In the genomic region with DNA sequence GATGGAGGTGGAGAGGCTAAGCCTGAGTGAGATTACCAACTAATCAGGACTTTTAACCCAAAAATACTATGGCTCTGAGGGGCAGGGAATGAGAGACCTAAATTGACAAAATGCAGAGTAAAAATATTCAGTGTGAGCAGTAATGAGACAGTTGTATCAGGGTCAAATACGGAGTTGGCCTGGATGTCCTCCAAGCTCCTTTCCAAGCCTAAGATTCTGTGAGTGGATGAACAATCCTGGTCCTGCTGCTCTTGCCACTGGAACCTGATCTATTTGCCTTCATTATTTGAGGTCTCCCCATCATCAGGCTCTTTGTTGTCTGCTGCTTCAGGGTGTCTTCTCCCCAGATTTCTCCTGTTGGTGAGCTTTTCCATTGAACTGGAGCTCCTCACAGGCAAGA, we compare ENCODE assay signal across 12 cellular contexts. TPM values are rescaled to one million over a fixed set of nuclear protein-coding genes. Genes with fewer than 3 reads are reported as not detected.
DNase-seq lines count a peak whose midpoint lies in the region; ATAC-seq and TF ChIP-seq lines count a peak whose summit lies in the region.
"Had no signal": no experiment of that assay in that cellular context is flagged by ENCODE, and none has a peak within 500 bp of the region (broad histone marks: within the 10 kb centered on the region; RNA-seq: fewer than 3 reads in every experiment).

No MANE protein-coding gene starts in this region.

- no peak for TF ChIP-seq CTCF in activated CD8-positive, alpha-beta T cell treated with anti-CD3 and anti-CD28 coated beads for 36 hours (IDR thresholded peaks at IDR 0.05)
- no peak for TF ChIP-seq CTCF in PC-9 (conservative IDR thresholded peaks at IDR 0.05)
- TF ChIP-seq CTCF in fibroblast of lung (conservative IDR thresholded peaks at IDR 0.05 in 1 of 2, IDR thresholded peaks at IDR 0.05 in 1 of 2; ENCODE audit: low read depth in 1 of 2, low read length in 2 of 2) = no peak
- no peak for TF ChIP-seq CTCF in spleen (IDR thresholded peaks at IDR 0.05 in 8 of 11, conservative IDR thresholded peaks at IDR 0.05 in 3 of 11)

- 60 to 76% (median 63%) methylated on average over 1 of the region's 1 CpG for WGBS in spleen, 5 donors

- H3K9me3 ChIP-seq in PC-9 (ENCODE audit: insufficient read depth, low read depth) = no peaks in the 10 kb centered on the region
- H3K9me3 ChIP-seq in fibroblast of lung (ENCODE audit: control insufficient read depth, insufficient read depth, low read depth, low read length) = no peaks in the 10 kb centered on the region
- H3K9me3 ChIP-seq in spleen = no peaks in the 10 kb centered on the region

- H3K4me1 Mint-ChIP-seq in activated CD8-positive, alpha-beta T cell treated with anti-CD3 and anti-CD28 coated beads for 36 hours (ENCODE audit: low read depth) = peaks cover 36% of the 10 kb centered on the region
- H3K4me1 Mint-ChIP-seq in activated CD8-positive, alpha-beta T cell treated with anti-CD3 and anti-CD28 coated beads, Interleukin-2, amount 10 ng/mL, durations not matched to agents 7 days and 5 days (ENCODE audit: low read depth) = peaks cover 40% of the 10 kb centered on the region

- H3K27ac ChIP-seq in PC-9 = peak overlapping the region; percentile 90
- H3K27ac ChIP-seq in fibroblast of lung (ENCODE audit: insufficient read depth, low read length) = peak overlapping the region; percentile 98
- H3K27ac ChIP-seq in spleen = peak overlapping the region in 5 of 8 donors; percentile 80 to 88 (median 83)

- H3K9me3 Mint-ChIP-seq in activated CD8-positive, alpha-beta T cell treated with anti-CD3 and anti-CD28 coated beads for 36 hours = no peaks in the 10 kb centered on the region
- H3K9me3 Mint-ChIP-seq in activated CD8-positive, alpha-beta T cell treated with anti-CD3 and anti-CD28 coated beads, Interleukin-2, amount 10 ng/mL, durations not matched to agents 7 days and 5 days (ENCODE audit: insufficient read depth) = no peaks in the 10 kb centered on the region
- H3K9me3 Mint-ChIP-seq: immature natural killer cell had no signal

- peaks cover 46% of the 10 kb centered on the region for H3K4me1 ChIP-seq in PC-9 (replicated peaks; ENCODE audit: insufficient read depth)
- H3K4me1 ChIP-seq in fibroblast of lung (ENCODE audit: control insufficient read depth, extremely low read depth, insufficient read depth, low read length) = peaks cover 13% of the 10 kb centered on the region
- H3K4me1 ChIP-seq in spleen = peaks cover 9 to 57% (median 34%) of the 10 kb centered on the region in 6 donors

- H3K4me3 Mint-ChIP-seq in activated CD8-positive, alpha-beta T cell treated with anti-CD3 and anti-CD28 coated beads for 36 hours = no peak overlapping the region
- no peak overlapping the region for H3K4me3 Mint-ChIP-seq in activated CD8-positive, alpha-beta T cell treated with anti-CD3 and anti-CD28 coated beads, Interleukin-2, amount 10 ng/mL, durations not matched to agents 7 days and 5 days

- no peak for ATAC-seq in activated CD8-positive, alpha-beta T cell treated with anti-CD3 and anti-CD28 coated beads for 36 hours
- no peak for ATAC-seq in activated CD8-positive, alpha-beta T cell treated with anti-CD3 and anti-CD28 coated beads, Interleukin-2, amount 10 ng/mL, durations not matched to agents 7 days and 5 days

- H3K4me3 ChIP-seq in PC-9 = peak overlapping the region; percentile 53
- peak overlapping the region; percentile 62 to 68 (median 65) for H3K4me3 ChIP-seq in fibroblast of lung (replicated peaks in 1 of 4; ENCODE audit: control extremely low read depth in 1 of 4, insufficient read depth in 1 of 4, low read depth in 3 of 4, low read length in 4 of 4)
- H3K4me3 ChIP-seq in spleen = peak overlapping the region in 7 of 8 donors; percentile 12 to 62 (median 27)

- H3K36me3 Mint-ChIP-seq in activated CD8-positive, alpha-beta T cell treated with anti-CD3 and anti-CD28 coated beads for 36 hours (ENCODE audit: low read depth) = no peaks in the 10 kb centered on the region
- no peaks in the 10 kb centered on the region for H3K36me3 Mint-ChIP-seq in activated CD8-positive, alpha-beta T cell treated with anti-CD3 and anti-CD28 coated beads, Interleukin-2, amount 10 ng/mL, durations not matched to agents 7 days and 5 days (ENCODE audit: low read depth)
- H3K36me3 Mint-ChIP-seq: immature natural killer cell had no signal

- no peaks in the 10 kb centered on the region for H3K36me3 ChIP-seq in PC-9 (ENCODE audit: low read depth)
- no peaks in the 10 kb centered on the region for H3K36me3 ChIP-seq in fibroblast of lung (ENCODE audit: control insufficient read depth, insufficient read depth, low read length)
- peaks cover 0 to 3% (median 0%) of the 10 kb centered on the region in 6 donors for H3K36me3 ChIP-seq in spleen

- peak overlapping the region; percentile 82 for H3K4me2 ChIP-seq in PC-9
- peak overlapping the region; percentile 96 for H3K4me2 ChIP-seq in fibroblast of lung (ENCODE audit: extremely low read depth, insufficient read depth, low read length)

- no peak overlapping the region for H3K9ac ChIP-seq in fibroblast of lung (ENCODE audit: insufficient read depth, low read length)

- H3K27me3 ChIP-seq in PC-9 (ENCODE audit: insufficient read depth, low read depth) = no peaks in the 10 kb centered on the region
- no peaks in the 10 kb centered on the region for H3K27me3 ChIP-seq in fibroblast of lung (ENCODE audit: control insufficient read depth, insufficient read depth, low read length)
- no peaks in the 10 kb centered on the region for H3K27me3 ChIP-seq in spleen (replicated peaks in 1 of 7)

- no peak overlapping the region; the same call in 1 of the 2 replicates for H2AFZ ChIP-seq in PC-9
- no peak overlapping the region for H2AFZ ChIP-seq in fibroblast of lung (ENCODE audit: low read length)

- H3K27me3 Mint-ChIP-seq in activated CD8-positive, alpha-beta T cell treated with anti-CD3 and anti-CD28 coated beads for 36 hours = no peaks in the 10 kb centered on the region
- no peaks in the 10 kb centered on the region for H3K27me3 Mint-ChIP-seq in activated CD8-positive, alpha-beta T cell treated with anti-CD3 and anti-CD28 coated beads, Interleukin-2, amount 10 ng/mL, durations not matched to agents 7 days and 5 days (ENCODE audit: low read depth)

- BruUV-seq in PC-9 (replicated peaks; lab: Mats Ljungman, UMichigan) = no TSS peak

- CTCF ChIA-PET in activated CD8-positive, alpha-beta T cell treated with anti-CD3 and anti-CD28 coated beads for 36 hours (lab: Charles Lee) = interaction anchor here (1.1 to 2.2 kb wide), 4 partner anchors 8 to 74 kb away, joined by 3 to 7 read pairs (median 4); a partner anchor contains a TSS
- CTCF ChIA-PET in activated CD8-positive, alpha-beta T cell treated with anti-CD3 and anti-CD28 coated beads, Interleukin-2, amount 10 ng/mL, durations not matched to agents 7 days and 5 days (lab: Charles Lee) = interaction anchor here (0.6 to 3.0 kb wide), 12 partner anchors 20 to 187 kb away, joined by 3 to 15 read pairs (median 3); a partner anchor contains a TSS
- CTCF ChIA-PET in PC-9 (lab: Charles Lee) = no interaction called here

- TF ChIP-seq POLR2A in spleen (IDR thresholded peaks at IDR 0.05) = no peak

- no peak for DNase-seq in activated CD8-positive, alpha-beta T cell treated with anti-CD3 and anti-CD28 coated beads for 36 hours
- DNase-seq in activated CD8-positive, alpha-beta T cell treated with anti-CD3 and anti-CD28 coated beads, Interleukin-2, amount 10 ng/mL, durations not matched to agents 7 days and 5 days = no peak
- no peak for DNase-seq in PC-9
- DNase-seq in fibroblast of lung (ENCODE audit: low read depth in 2 of 2) = peak; percentile 5 to 29
- no peak for DNase-seq in spleen
- no peak for DNase-seq in iPS-NIHi7 (ENCODE audit: extremely low spot score)
- no peak for DNase-seq in HuH-7.5 (ENCODE audit: low spot score)
- no peak for DNase-seq in NCI-H2227 (lab: John Stamatoyannopoulos, UW; ENCODE audit: unreplicated experiment)
- DNase-seq: activated gamma-delta T cell treated with Interleukin-2 at 50 U/mL for 16 hours, immature natural killer cell, KBM-7, T1000 had no signal

- H3K27ac Mint-ChIP-seq in activated CD8-positive, alpha-beta T cell treated with anti-CD3 and anti-CD28 coated beads for 36 hours = peak overlapping the region; percentile 2
- no peak overlapping the region for H3K27ac Mint-ChIP-seq in activated CD8-positive, alpha-beta T cell treated with anti-CD3 and anti-CD28 coated beads, Interleukin-2, amount 10 ng/mL, durations not matched to agents 7 days and 5 days

- POLR2A ChIA-PET in activated CD8-positive, alpha-beta T cell treated with anti-CD3 and anti-CD28 coated beads for 36 hours (lab: Charles Lee) = interaction anchor here (1.7 kb wide), 1 partner anchor 48 kb away, joined by 6 read pairs; no protein-coding TSS in a partner anchor
- POLR2A ChIA-PET in activated CD8-positive, alpha-beta T cell treated with anti-CD3 and anti-CD28 coated beads, Interleukin-2, amount 10 ng/mL, durations not matched to agents 7 days and 5 days (lab: Charles Lee) = no interaction called here
- POLR2A ChIA-PET in PC-9 (lab: Charles Lee; ENCODE audit: unreplicated experiment) = no interaction called here

- no peaks in the 10 kb centered on the region for H3K79me2 ChIP-seq in PC-9 (ENCODE audit: low read depth)
- peaks cover 22% of the 10 kb centered on the region for H3K79me2 ChIP-seq in fibroblast of lung (ENCODE audit: control insufficient read depth, insufficient read depth, low read length)

- H4K20me1 ChIP-seq in PC-9 (ENCODE audit: insufficient read depth) (no peaks in the 10 kb centered on the region), fibroblast of lung (ENCODE audit: control insufficient read depth, extremely low read depth, insufficient read depth, low read length) (no peaks in the 10 kb centered on the region)

- peaks cover 27% of the 10 kb centered on the region for H3F3A ChIP-seq in PC-9 (ENCODE audit: insufficient read depth, low read depth)

- no peaks in the 10 kb centered on the region for H3K9me2 ChIP-seq in PC-9 (ENCODE audit: insufficient read depth)

- intact Hi-C loops in activated CD8-positive, alpha-beta T cell treated with anti-CD3 and anti-CD28 coated beads for 36 hours (cut with micrococcal nuclease) = no loop called here
- intact Hi-C loops in PC-9 (cut with micrococcal nuclease; ENCODE audit: unreplicated experiment) (loop anchor here (2.0 kb wide), 1 partner anchor 63 kb away; no protein-coding TSS in a partner anchor), spleen (cut with DNase I; ENCODE audit: low total_unique reads) (no loop called here)

RNA-seq across cellular contexts. Expression of a gene that starts 1.1 kb away (rescaled TPM):
- under 1 TPM; 0.13 to 0.14 TPM for total RNA-seq in activated CD8-positive, alpha-beta T cell treated with anti-CD3 and anti-CD28 coated beads for 36 hours
- under 1 TPM; 0.55 TPM for total RNA-seq in activated CD8-positive, alpha-beta T cell treated with anti-CD3 and anti-CD28 coated beads, Interleukin-2, amount 10 ng/mL, durations not matched to agents 7 days and 5 days
- total RNA-seq in PC-9 (2021) (0.55 and 1.4 TPM in 2 replicates), fibroblast of lung (4.9 and 6.9 TPM in 2 replicates), spleen (10 to 100 TPM; 12.0 to 29.3 (median 21.4) TPM)
- polyA plus RNA-seq in fibroblast of lung (15.7 and 16.9 TPM in 2 replicates), spleen (1 to 10 TPM; 2.0 to 3.0 (median 2.6) TPM)
- polyA plus RNA-seq in fibroblast of lung (2012) = 9.4 and 10.3 TPM in 2 replicates
- polyA minus RNA-seq in fibroblast of lung (ENCODE audit: low replicate concordance) = 6.1 and 6.8 TPM in 2 replicates

Comparison
In these comparisons a context has a peak if more than half of its experiments do, and no peak if none do; other contexts are left out.
1. DNase-seq: peak in fibroblast of lung (2 of 2); none in activated CD8-positive, alpha-beta T cell treated with anti-CD3 and anti-CD28 coated beads for 36 hours (single experiment), activated CD8-positive, alpha-beta T cell treated with anti-CD3 and anti-CD28 coated beads, Interleukin-2, amount 10 ng/mL, durations not matched to agents 7 days and 5 days (single experiment), PC-9 (0 of 2), spleen (single experiment), iPS-NIHi7 (single experiment), HuH-7.5 (single experiment) and NCI-H2227 (single experiment).
2. Peak in every context shown above with its lines, with median percentiles within 50 percentile points of each other: H3K27ac ChIP-seq and H3K4me3 ChIP-seq.